In genomic region chr10:50419756-50420155, GRCh38 we compare ENCODE assay signal across 17 cellular contexts.
"Had no signal": no experiment of that assay in that cellular context is flagged by ENCODE, and none has a peak within 500 bp of the region (broad histone marks: within the 10 kb centered on the region; RNA-seq: fewer than 3 reads in every experiment).

No MANE protein-coding gene starts in this region.

- H3K27me3 ChIP-seq: colonic mucosa, ovary, stomach, tibial artery, vagina had no signal

- H3K4me3 ChIP-seq: colonic mucosa, left lung, mucosa of descending colon, ovary, stomach, tibial artery, vagina had no signal

- H3K4me1 ChIP-seq: colonic mucosa had no signal

- DNase-seq: activated B cell treated with CpG ODN at 0.5 μM for 24 hours; activated naive CD4-positive, alpha-beta T cell treated with anti-CD3 and anti-CD28 coated beads for 36 hours; activated T-cell treated with anti-CD3 and anti-CD28 coated beads for 4 hours; central memory CD4-positive, alpha-beta T cell; colonic mucosa; effector CD4-positive, alpha-beta T cell; foreskin fibroblast; left lung; mucosa of descending colon; naive thymus-derived CD4-positive, alpha-beta T cell; ovary; stimulated activated CD4-positive, alpha-beta T cell treated with anti-CD3 and anti-CD28 coated beads, Interleukin-1b, Interleukin-23, amount 100 ng/mL, for 48 hours; stomach; tibial artery had no signal

- ATAC-seq: left lung; mucosa of descending colon; naive thymus-derived CD4-positive, alpha-beta T cell had no signal

- H3K36me3 ChIP-seq: colonic mucosa, left lung, ovary, stomach, tibial artery, vagina had no signal

- H3K9me3 ChIP-seq: colonic mucosa, left lung, mucosa of descending colon, ovary, stomach, tibial artery, vagina had no signal

- H3K27ac ChIP-seq: colonic mucosa, left lung, ovary, stomach, tibial artery, vagina had no signal

- FAIRE-seq: islet of Langerhans, TTC549 had no signal
